1 cellular context compared by ENCODE assay signal in the genomic region with DNA sequence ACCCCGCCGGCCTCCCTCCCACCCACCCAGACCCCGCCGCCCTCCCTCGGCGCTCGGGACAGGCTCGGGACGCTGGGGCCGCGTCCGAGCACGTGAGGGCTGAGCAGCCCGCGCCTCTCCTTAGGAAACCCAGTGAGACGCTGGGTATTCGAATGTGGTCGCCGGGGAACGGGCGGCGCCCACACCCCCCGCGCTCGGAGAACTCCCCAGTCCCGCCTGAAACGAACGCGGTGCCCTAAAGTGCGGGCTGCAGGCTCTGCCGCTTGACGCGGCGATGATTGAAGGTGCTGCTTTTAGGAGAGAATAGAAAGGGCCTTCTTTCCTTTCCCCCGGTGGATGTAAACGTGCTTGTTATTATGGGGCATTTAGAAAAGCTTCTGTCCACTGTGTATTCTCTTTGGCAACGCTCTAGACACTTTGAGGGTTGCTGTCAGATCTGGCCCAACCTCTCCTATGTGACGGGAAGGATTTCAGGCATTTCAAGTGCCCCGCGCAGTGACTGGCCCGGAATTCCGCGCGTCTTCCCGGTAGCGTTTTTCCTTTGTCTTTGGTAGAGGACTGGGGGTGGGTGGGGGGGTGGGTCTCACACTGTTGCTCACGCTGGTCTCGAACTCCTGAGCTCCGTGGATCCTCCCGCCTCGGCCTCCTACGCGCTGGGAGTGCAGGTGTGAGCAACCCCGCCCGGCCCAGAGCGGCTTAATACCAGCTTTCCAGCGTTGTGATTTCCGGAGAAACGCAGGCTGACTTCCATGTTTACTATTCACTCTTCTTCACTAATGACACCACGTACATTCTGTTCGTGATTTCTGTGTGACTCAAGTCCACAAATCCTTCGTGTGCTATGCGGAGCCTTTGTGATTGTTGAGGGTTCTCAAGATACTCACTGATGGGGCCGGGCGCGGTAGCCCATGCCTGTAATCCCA.
TF ChIP-seq lines count a peak whose summit lies in the region.

No MANE protein-coding gene starts in this region.

TF ChIP-seq in endothelial cell of umbilical vein, 7 proteins besides CTCF, POLR2A, EP300 and RAD21:
- TF ChIP-seq MAX (IDR thresholded peaks at IDR 0.05; ENCODE audit: insufficient read depth, insufficient read length): no peak
- no peak for TF ChIP-seq EZH2 (IDR thresholded peaks at IDR 0.05; ENCODE audit: borderline replicate concordance, low read depth, low read length, severe bottlenecking)
- no peak for TF ChIP-seq JUN (IDR thresholded peaks at IDR 0.05; ENCODE audit: borderline replicate concordance, insufficient read depth, insufficient read length, low read depth)
- no peak for TF ChIP-seq POLR2AphosphoS5 (IDR thresholded peaks at IDR 0.05; ENCODE audit: insufficient read depth, low read depth, low read length)
- TF ChIP-seq FOS (IDR thresholded peaks at IDR 0.05; ENCODE audit: borderline replicate concordance, insufficient read depth, low read length): no peak
- TF ChIP-seq MYC (IDR thresholded peaks at IDR 0.05; ENCODE audit: low read depth, low read length): no peak
- TF ChIP-seq GATA2 (IDR thresholded peaks at IDR 0.05; ENCODE audit: insufficient read depth, insufficient read length, low read depth, low read length): no peak
